In genomic region chr9:4939118-4939561, GRCh38 we compare ENCODE assay signal across 8 cellular contexts. TPM values are rescaled to one million over a fixed set of nuclear protein-coding genes. Genes with fewer than 3 reads are reported as not detected.
DNase-seq lines count a peak whose midpoint lies in the region; ATAC-seq and TF ChIP-seq lines count a peak whose summit lies in the region.

No MANE protein-coding gene starts in this region.

- H3K27me3 Mint-ChIP-seq in endodermal cell (ENCODE audit: insufficient read depth), result no peaks in the 10 kb centered on the region
- H3K27me3 Mint-ChIP-seq in mesothelial cell of epicardium (ENCODE audit: low read depth), result no peaks in the 10 kb centered on the region

- H3K4me3 ChIP-seq in endodermal cell (ENCODE audit: low read length), result peak overlapping the region; percentile 1

- WGBS in endodermal cell (ENCODE audit: insufficient coverage in 1 of 2, insufficient read length in 1 of 2), 2 experiments, result 80% methylated on average over 1 of the region's 1 CpG; no CpG with 5 or more reads in 1 of the 2 experiments

- TF ChIP-seq CTCF in GM10248 (IDR thresholded peaks at IDR 0.05; ENCODE audit: control extremely low read depth, extremely low read depth, low read depth, missing control alignments) (no peak), endodermal cell (conservative IDR thresholded peaks at IDR 0.05) (no peak), mesothelial cell of epicardium (IDR thresholded peaks at IDR 0.05; ENCODE audit: unreplicated experiment) (no peak)

- H3K9me3 Mint-ChIP-seq in endodermal cell, result no peaks in the 10 kb centered on the region
- no peaks in the 10 kb centered on the region for H3K9me3 Mint-ChIP-seq in mesothelial cell of epicardium

- H3K27me3 ChIP-seq in endodermal cell (ENCODE audit: control insufficient read depth, insufficient read depth, low read length, poor library complexity, severe bottlenecking), result no peaks in the 10 kb centered on the region

- H3K4me1 Mint-ChIP-seq in endodermal cell, result peaks cover 44% of the 10 kb centered on the region
- no peaks in the 10 kb centered on the region for H3K4me1 Mint-ChIP-seq in mesothelial cell of epicardium

- peaks cover 9% of the 10 kb centered on the region for H3K4me1 ChIP-seq in endodermal cell (ENCODE audit: control insufficient read depth, insufficient read depth, low read length)

- no peak overlapping the region for H3K27ac ChIP-seq in endodermal cell (ENCODE audit: low read depth, low read length)

- POLR2A ChIA-PET in GM10248 (lab: Yijun Ruan, JAX), result no interaction called here

- no peaks in the 10 kb centered on the region for H3K9me3 ChIP-seq in endodermal cell (ENCODE audit: control insufficient read depth, low read length)

- ATAC-seq in GM21360 (IDR thresholded peaks at IDR 0.05; ENCODE audit: unreplicated experiment) (peak; percentile 65), HG03558 (IDR thresholded peaks at IDR 0.05; ENCODE audit: extremely low read depth, unreplicated experiment) (peak; percentile 85)

- no peak overlapping the region for H3K4me3 Mint-ChIP-seq in endodermal cell
- no peak overlapping the region for H3K4me3 Mint-ChIP-seq in mesothelial cell of epicardium

- no peak overlapping the region for H3K9ac ChIP-seq in endodermal cell (ENCODE audit: extremely low read depth, low read length, poor library complexity, severe bottlenecking)

- peak; percentile 27 for DNase-seq in GM10248 (ENCODE audit: extremely low spot score)
- DNase-seq in endodermal cell, result no peak
- no peak for DNase-seq in inferior parietal cortex (ENCODE audit: extremely low spot score)
- no peak for DNase-seq in amniotic stem cell (lab: John Stamatoyannopoulos, UW)
- no peak for DNase-seq in mesothelial cell of epicardium (ENCODE audit: low spot score in 2 of 2, unreplicated experiment in 2 of 2)
- no peak for DNase-seq in 8988T

- H3K27ac Mint-ChIP-seq in endodermal cell (peak overlapping the region; percentile 40), mesothelial cell of epicardium (no peak overlapping the region)

- CTCF ChIA-PET in GM10248 (lab: Yijun Ruan, JAX), result interaction anchor here (0.7 to 5.4 kb wide), 6 partner anchors 14 to 48 kb away, joined by 3 to 23 read pairs (median 4); partner anchors contain the start of gene JAK2

- no peaks in the 10 kb centered on the region for H3K36me3 ChIP-seq in endodermal cell (ENCODE audit: control insufficient read depth, insufficient read depth, low read length)

- H3K36me3 Mint-ChIP-seq in endodermal cell (ENCODE audit: low read depth), result no peaks in the 10 kb centered on the region
- no peaks in the 10 kb centered on the region for H3K36me3 Mint-ChIP-seq in mesothelial cell of epicardium

RNA-seq across cellular contexts. Expression of gene JAK2, which starts 45.9 kb away (rescaled TPM):
- total RNA-seq in endodermal cell (10 to 100 TPM; 10.4 to 12.3 TPM), mesothelial cell of epicardium (5.3 to 6.7 TPM (median 6.6 TPM) in 3 replicates)
- polyA plus RNA-seq in endodermal cell (2013, experiment 1 of 2), result 4.2 TPM
- polyA plus RNA-seq in endodermal cell (2013, experiment 2 of 2), result 3.6 TPM
